In the genomic region with DNA sequence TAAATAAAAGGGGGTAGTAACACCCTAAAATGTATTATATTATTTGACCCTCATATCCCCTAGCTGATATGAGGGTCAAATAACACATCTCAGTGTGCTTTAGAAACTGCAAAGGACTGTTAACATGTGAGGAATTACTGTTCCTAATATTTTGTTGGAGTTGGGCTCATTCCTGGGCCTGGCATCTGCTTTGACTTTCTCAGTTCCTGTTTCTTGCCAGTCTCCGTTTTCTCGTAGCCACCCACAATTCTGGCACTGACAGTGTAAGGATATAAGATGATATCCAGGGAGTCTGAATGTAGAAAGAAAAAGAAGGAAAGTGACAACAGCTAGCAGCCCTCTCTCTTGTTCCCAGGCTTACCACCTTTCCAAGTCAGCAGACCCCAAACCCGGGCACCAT, we compare ENCODE assay signal across 33 cellular contexts.
"Had no signal": no experiment of that assay in that cellular context is flagged by ENCODE, and none has a peak within 500 bp of the region (broad histone marks: within the 10 kb centered on the region; RNA-seq: fewer than 3 reads in every experiment).

No MANE protein-coding gene starts in this region.

- H3K36me3 Mint-ChIP-seq: activated naive CD4-positive, alpha-beta T cell treated with anti-CD3 and anti-CD28 coated beads, Interleukin-2, amount 50 U/mL, for 24 hours; activated naive CD8-positive, alpha-beta T cell treated with anti-CD3 and anti-CD28 coated beads, Interleukin-2, amount 10 ng/mL, durations not matched to agents 7 days and 5 days; WTC11 had no signal

- ATAC-seq: activated CD4-positive, alpha-beta T cell treated with anti-CD3 and anti-CD28 coated beads for 36 hours; activated CD4-positive, CD25-positive, alpha-beta regulatory T cell treated with anti-CD3 and anti-CD28 coated beads, Interleukin-2, amount 50 U/mL, for 24 hours; activated CD8-positive, alpha-beta T cell treated with anti-CD3 and anti-CD28 coated beads, Interleukin-2, amount 10 ng/mL, durations not matched to agents 7 days and 5 days; WTC11 had no signal

- H3K27ac Mint-ChIP-seq: activated CD4-positive, alpha-beta T cell treated with anti-CD3 and anti-CD28 coated beads for 36 hours; activated CD4-positive, alpha-beta T cell treated with anti-CD3 and anti-CD28 coated beads, Interleukin-2, amount 10 ng/mL, durations not matched to agents 7 days and 5 days; activated CD8-positive, alpha-beta T cell treated with anti-CD3 and anti-CD28 coated beads, Interleukin-2, amount 10 ng/mL, durations not matched to agents 7 days and 5 days; activated naive CD4-positive, alpha-beta T cell treated with anti-CD3 and anti-CD28 coated beads, Interleukin-2, amount 50 U/mL, for 24 hours; activated naive CD8-positive, alpha-beta T cell treated with anti-CD3 and anti-CD28 coated beads, Interleukin-2, amount 10 ng/mL, durations not matched to agents 7 days and 5 days; T-helper 2 cell treated with Interferon-gamma antibody and Interleukin-4, amounts not matched to agents 5 μg/mL and 100 μg/mL, for 36 hours; WTC11 had no signal

- H3K9me3 ChIP-seq: ascending aorta, SJCRH30 had no signal

- H3K4me3 Mint-ChIP-seq: activated CD4-positive, alpha-beta T cell treated with anti-CD3 and anti-CD28 coated beads for 36 hours; activated CD4-positive, alpha-beta T cell treated with anti-CD3 and anti-CD28 coated beads, Interleukin-2, amount 10 ng/mL, durations not matched to agents 7 days and 5 days; activated CD8-positive, alpha-beta T cell treated with anti-CD3 and anti-CD28 coated beads, Interleukin-2, amount 10 ng/mL, durations not matched to agents 7 days and 5 days; activated naive CD4-positive, alpha-beta T cell treated with anti-CD3 and anti-CD28 coated beads, Interleukin-2, amount 50 U/mL, for 24 hours; activated naive CD8-positive, alpha-beta T cell treated with anti-CD3 and anti-CD28 coated beads, Interleukin-2, amount 10 ng/mL, durations not matched to agents 7 days and 5 days; central memory CD8-positive, alpha-beta T cell; T-helper 2 cell treated with Interferon-gamma antibody and Interleukin-4, amounts not matched to agents 5 μg/mL and 100 μg/mL, for 36 hours; WTC11 had no signal

- H3K27me3 Mint-ChIP-seq: activated naive CD4-positive, alpha-beta T cell treated with anti-CD3 and anti-CD28 coated beads, Interleukin-2, amount 50 U/mL, for 24 hours had no signal

- H3K4me3 ChIP-seq: ascending aorta, cardiac muscle cell, SJCRH30, SK-N-MC had no signal

- H3K27me3 ChIP-seq: ascending aorta, SJCRH30 had no signal

- H3K4me1 Mint-ChIP-seq: activated CD4-positive, alpha-beta T cell treated with anti-CD3 and anti-CD28 coated beads for 36 hours; activated CD4-positive, alpha-beta T cell treated with anti-CD3 and anti-CD28 coated beads, Interleukin-2, amount 10 ng/mL, durations not matched to agents 7 days and 5 days; activated naive CD4-positive, alpha-beta T cell treated with anti-CD3 and anti-CD28 coated beads, Interleukin-2, amount 50 U/mL, for 24 hours; activated naive CD8-positive, alpha-beta T cell treated with anti-CD3 and anti-CD28 coated beads, Interleukin-2, amount 10 ng/mL, durations not matched to agents 7 days and 5 days; central memory CD8-positive, alpha-beta T cell; WTC11 had no signal

- H3K27ac ChIP-seq: ascending aorta, cardiac muscle cell, KMS-11, SJCRH30, SK-N-MC had no signal

- DNase-seq: activated CD4-positive, alpha-beta T cell treated with anti-CD3 and anti-CD28 coated beads for 36 hours; activated CD4-positive, alpha-beta T cell treated with anti-CD3 and anti-CD28 coated beads, Interleukin-2, amount 10 ng/mL, durations not matched to agents 7 days and 5 days; activated CD4-positive, alpha-beta T cell treated with anti-CD3 and anti-CD28 coated beads, Interleukin-2, amount 50 U/mL, for 48 hours; activated CD8-positive, alpha-beta memory T cell treated with anti-CD3 and anti-CD28 coated beads, Interleukin-2, amount 50 U/mL, for 4 hours; activated CD8-positive, alpha-beta T cell treated with anti-CD3 and anti-CD28 coated beads, Interleukin-2, amount 10 ng/mL, durations not matched to agents 7 days and 5 days; activated effector memory CD4-positive, alpha-beta T cell treated with Interleukin-2 at 50 U/mL for 16 hours; activated naive CD8-positive, alpha-beta T cell treated with anti-CD3 and anti-CD28 coated beads, Interleukin-2, amount 10 ng/mL, durations not matched to agents 7 days and 5 days; activated T-cell treated with anti-CD3 and anti-CD28 coated beads, Interleukin-2, amount 50 U/mL, for 48 hours; amygdala; MM.1S; NCI-H1092 treated with DMSO at 0.1 percent for 48 hours; NCI-H1417; NCI-H146; NCI-H187; NCI-H2029 treated with DMSO at 0.1 percent for 48 hours; NCI-H2107; NCI-H2171; NCI-H510A; NCI-H526; NCI-H748 treated with DMSO at 0.1 percent for 48 hours; NK-92 treated with Interleukin-12 subunit alpha and Interleukin-12 subunit beta, amount 100 ng/mL, for 24 hours; OCI-M1; SHP77; SJCRH30 had no signal

- H3K4me1 ChIP-seq: ascending aorta, SJCRH30 had no signal

- H3K9me3 Mint-ChIP-seq: activated CD4-positive, alpha-beta T cell treated with anti-CD3 and anti-CD28 coated beads, Interleukin-2, amount 10 ng/mL, durations not matched to agents 7 days and 5 days; activated naive CD4-positive, alpha-beta T cell treated with anti-CD3 and anti-CD28 coated beads, Interleukin-2, amount 50 U/mL, for 24 hours; activated naive CD8-positive, alpha-beta T cell treated with anti-CD3 and anti-CD28 coated beads, Interleukin-2, amount 10 ng/mL, durations not matched to agents 7 days and 5 days; central memory CD8-positive, alpha-beta T cell; T-helper 2 cell treated with Interferon-gamma antibody and Interleukin-4, amounts not matched to agents 5 μg/mL and 100 μg/mL, for 36 hours; WTC11 had no signal

- H3K36me3 ChIP-seq: ascending aorta, cardiac muscle cell, SJCRH30 had no signal
